In the genomic region with DNA sequence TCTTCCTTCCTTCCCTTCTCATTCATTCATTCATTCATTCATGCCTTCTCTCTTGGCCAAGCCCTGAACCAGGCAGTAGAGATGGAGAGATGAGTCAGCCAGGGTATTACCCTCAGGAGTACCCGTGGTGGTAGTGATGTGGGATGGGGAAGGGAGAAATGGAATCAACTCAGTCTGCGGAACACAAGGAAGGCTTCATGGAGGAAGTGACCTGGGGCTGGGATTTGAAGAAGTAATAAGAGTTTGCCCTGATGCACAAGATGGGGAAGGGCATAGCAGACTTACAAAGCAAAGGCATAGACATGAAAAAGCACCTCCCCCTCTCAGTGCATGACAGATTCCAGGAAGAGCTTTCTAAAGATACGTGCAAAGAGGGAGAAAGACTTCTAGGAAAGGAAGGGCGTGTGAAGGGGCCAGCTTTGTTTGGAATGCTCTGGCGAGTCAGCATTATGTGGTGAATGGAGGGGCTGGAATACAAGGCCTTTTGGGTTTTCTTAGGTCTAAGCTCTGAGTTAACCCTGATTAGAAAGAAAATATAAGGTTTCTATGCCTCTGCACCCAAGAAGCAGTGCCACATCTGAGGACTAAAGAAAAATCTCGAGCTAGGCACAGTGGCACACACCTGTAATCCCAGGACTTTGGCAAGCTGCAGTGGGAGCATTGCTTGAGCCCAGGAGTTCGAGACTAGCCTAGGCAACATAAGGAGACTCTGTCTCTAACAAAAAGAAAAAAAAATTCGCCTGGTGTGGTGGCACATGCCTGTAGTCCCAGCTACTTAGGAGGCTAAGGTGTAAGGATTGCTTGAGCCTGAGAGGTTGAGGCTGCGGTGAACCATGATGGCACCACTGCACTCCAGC, we compare ENCODE assay signal across 9 cellular contexts. TPM values are rescaled to one million over a fixed set of nuclear protein-coding genes. Genes with fewer than 3 reads are reported as not detected.
DNase-seq lines count a peak whose midpoint lies in the region; ATAC-seq lines count a peak whose summit lies in the region.
"Had no signal": no experiment of that assay in that cellular context is flagged by ENCODE, and none has a peak within 500 bp of the region (broad histone marks: within the 10 kb centered on the region; RNA-seq: fewer than 3 reads in every experiment).

No MANE protein-coding gene starts in this region.

- no peaks in the 10 kb centered on the region for H3K27me3 ChIP-seq in right cardiac atrium (ENCODE audit: control insufficient read depth, insufficient read depth)
- no peaks in the 10 kb centered on the region for H3K27me3 ChIP-seq in subcutaneous abdominal adipose tissue (ENCODE audit: control insufficient read depth in 5 of 5, insufficient read depth in 4 of 5, low read length in 5 of 5)

- WGBS in right cardiac atrium: 68% methylated on average over 9 of the region's 9 CpGs

- in situ Hi-C loops in KBM-7 (cut with MboI; ENCODE audit: low pct_unique_long_range_greater_than_20kb, low sequenced_read_pairs): no loop called here

- peak overlapping the region; percentile 40 for H3K4me3 Mint-ChIP-seq in activated T-helper 17 cell treated with anti-CD3 and anti-CD28 coated beads, Interleukin-2, amount 50 U/mL, for 72 hours

- DNase-seq in KBM-7 (peak; percentile 70), right cardiac atrium (peak in 1 of 3 donors; percentile 59)
- DNase-seq in stimulated activated CD4-positive, alpha-beta T cell treated with anti-CD3 and anti-CD28 coated beads, Interleukin-4, amount 100 ng/mL, for 4 hours: no peak
- DNase-seq: hypothalamus had no signal

- no peaks in the 10 kb centered on the region for H3K36me3 ChIP-seq in subcutaneous abdominal adipose tissue (ENCODE audit: control insufficient read depth in 5 of 5, insufficient read depth in 5 of 5, low read length in 5 of 5)
- H3K36me3 ChIP-seq: thoracic aorta had no signal

- H3K9ac ChIP-seq in subcutaneous abdominal adipose tissue (ENCODE audit: low read length in 5 of 5): peak overlapping the region in 1 of 5 donors; percentile 21

- H3K4me1 Mint-ChIP-seq in activated T-helper 17 cell treated with anti-CD3 and anti-CD28 coated beads, Interleukin-2, amount 50 U/mL, for 72 hours: peaks cover 9% of the 10 kb centered on the region

- H3K4me3 ChIP-seq in right cardiac atrium (ENCODE audit: low read length): no peak overlapping the region
- H3K4me3 ChIP-seq in subcutaneous abdominal adipose tissue (ENCODE audit: low read depth in 1 of 5, low read length in 5 of 5): peak overlapping the region in 1 of 5 donors; percentile 1
- H3K4me3 ChIP-seq: thoracic aorta had no signal

- peaks cover 3% of the 10 kb centered on the region for H3K4me1 ChIP-seq in right cardiac atrium (ENCODE audit: control insufficient read depth, insufficient read depth, low read length)
- H3K4me1 ChIP-seq in subcutaneous abdominal adipose tissue (ENCODE audit: control insufficient read depth in 5 of 5, insufficient read depth in 5 of 5, low read length in 5 of 5): peaks cover 5 to 38% (median 27%) of the 10 kb centered on the region in 5 donors

- H3K27ac ChIP-seq in right cardiac atrium (ENCODE audit: low read length) (peak overlapping the region; percentile 100), subcutaneous abdominal adipose tissue (ENCODE audit: low read depth, low read length) (peak overlapping the region; percentile 76)
- H3K27ac ChIP-seq: thoracic aorta had no signal

- peak; percentile 86 for ATAC-seq in activated T-helper 17 cell treated with anti-CD3 and anti-CD28 coated beads, Interleukin-2, amount 50 U/mL, for 72 hours (replicated peaks)
- ATAC-seq in right cardiac atrium (peak; percentile 82 to 90), GM21825 (IDR thresholded peaks at IDR 0.05; ENCODE audit: unreplicated experiment) (no peak), HG03025 (IDR thresholded peaks at IDR 0.05; ENCODE audit: low FRiP score, unreplicated experiment) (no peak)

- no peaks in the 10 kb centered on the region for H3K9me3 ChIP-seq in right cardiac atrium (ENCODE audit: control insufficient read depth, low read length)
- no peaks in the 10 kb centered on the region for H3K9me3 ChIP-seq in subcutaneous abdominal adipose tissue (ENCODE audit: control insufficient read depth in 5 of 5, low read length in 5 of 5)
- H3K9me3 ChIP-seq: thoracic aorta had no signal

- H3K27ac Mint-ChIP-seq in activated T-helper 17 cell treated with anti-CD3 and anti-CD28 coated beads, Interleukin-2, amount 50 U/mL, for 72 hours: no peak overlapping the region

- intact Hi-C loops in right cardiac atrium (cut with DNase I): no loop called here

- H3K36me3 Mint-ChIP-seq in activated T-helper 17 cell treated with anti-CD3 and anti-CD28 coated beads, Interleukin-2, amount 50 U/mL, for 72 hours (ENCODE audit: low read depth): no peaks in the 10 kb centered on the region

- H3K9me3 Mint-ChIP-seq in activated T-helper 17 cell treated with anti-CD3 and anti-CD28 coated beads, Interleukin-2, amount 50 U/mL, for 72 hours: no peaks in the 10 kb centered on the region

- peaks cover 5% of the 10 kb centered on the region for H3K27me3 Mint-ChIP-seq in activated T-helper 17 cell treated with anti-CD3 and anti-CD28 coated beads, Interleukin-2, amount 50 U/mL, for 72 hours

RNA-seq across cellular contexts. Expression of a gene that starts 36.4 kb away (rescaled TPM):
- total RNA-seq in activated T-helper 17 cell treated with anti-CD3 and anti-CD28 coated beads, Interleukin-2, amount 50 U/mL, for 72 hours: 10 to 100 TPM; 13.0 to 17.0 TPM
- total RNA-seq in right cardiac atrium: 10 to 100 TPM; 10.6 to 16.1 (median 12.9) TPM
- 4.1 TPM for polyA plus RNA-seq in right cardiac atrium

RNA-seq across cellular contexts. Expression of a gene that starts 41.2 kb away (rescaled TPM):
- 10 to 100 TPM in 1 of 2 donors, 1 to 10 TPM in 1; 3.2 to 45.6 TPM for total RNA-seq in activated T-helper 17 cell treated with anti-CD3 and anti-CD28 coated beads, Interleukin-2, amount 50 U/mL, for 72 hours
- total RNA-seq in right cardiac atrium: 10 to 100 TPM; 10.6 to 26.8 (median 15.3) TPM
- polyA plus RNA-seq in right cardiac atrium: 14.1 TPM

Comparison
In these comparisons a context has a peak if more than half of its experiments do, and no peak if none do; other contexts are left out.
1. ATAC-seq: peak in activated T-helper 17 cell treated with anti-CD3 and anti-CD28 coated beads, Interleukin-2, amount 50 U/mL, for 72 hours (single experiment) and right cardiac atrium (2 of 2); none in GM21825 (single experiment) and HG03025 (single experiment).